Comparison of ENCODE assay signal across 26 cellular contexts in the genomic region with DNA sequence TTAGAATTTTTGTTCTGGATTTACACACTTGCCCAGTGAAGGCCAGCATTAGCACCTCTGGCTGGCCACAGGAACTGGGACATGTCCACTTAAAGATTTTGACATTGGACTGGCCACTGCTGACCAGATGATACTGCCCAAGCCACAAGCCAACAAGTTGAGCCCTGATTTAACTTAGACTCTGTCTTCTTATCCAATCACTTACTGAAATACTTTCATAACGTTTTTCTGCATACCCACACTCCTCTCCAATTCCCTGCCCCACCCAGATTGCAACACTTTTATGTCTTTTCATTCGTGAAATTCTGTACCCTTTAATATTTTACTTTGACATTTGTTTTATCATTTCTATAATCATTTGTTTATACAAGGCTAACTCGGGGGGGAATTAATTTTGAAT.
A peak's percentile ranks its signal among the peaks of the same experiment; 100 is the strongest.
DNase-seq lines count a peak whose midpoint lies in the region; ATAC-seq lines count a peak whose summit lies in the region.
"Had no signal": no experiment of that assay in that cellular context is flagged by ENCODE, and none has a peak within 500 bp of the region (broad histone marks: within the 10 kb centered on the region; RNA-seq: fewer than 3 reads in every experiment).

No MANE protein-coding gene starts in this region.

- H3K4me3 Mint-ChIP-seq in activated CD8-positive, alpha-beta memory T cell treated with anti-CD3 and anti-CD28 coated beads, Interleukin-2, amount 10 ng/mL, durations not matched to agents 7 days and 5 days, result peak overlapping the region; percentile 45
- H3K4me3 Mint-ChIP-seq in CD4-positive, alpha-beta memory T cell, result peak overlapping the region in 7 of 8 donors; percentile 17 to 71 (median 47)
- H3K4me3 Mint-ChIP-seq in activated CD8-positive, alpha-beta T cell treated with anti-CD3 and anti-CD28 coated beads, Interleukin-2, amount 10 ng/mL, durations not matched to agents 7 days and 5 days, result peak overlapping the region; percentile 8
- peak overlapping the region in 1 of 5 donors; percentile 54 for H3K4me3 Mint-ChIP-seq in immature natural killer cell

- H3K27ac ChIP-seq in CD4-positive, alpha-beta memory T cell (ENCODE audit: low read depth, low read length), result peak overlapping the region; percentile 43
- H3K27ac ChIP-seq: adrenal gland, BLaER1, breast epithelium, epithelial cell of prostate, lower lobe of right lung had no signal

- peaks cover 70% of the 10 kb centered on the region for H3K4me1 ChIP-seq in CD4-positive, alpha-beta memory T cell (ENCODE audit: insufficient read depth, low read length)
- H3K4me1 ChIP-seq: adrenal gland, breast epithelium, lower lobe of right lung had no signal

- ATAC-seq in activated CD8-positive, alpha-beta memory T cell treated with anti-CD3 and anti-CD28 coated beads, Interleukin-2, amount 10 ng/mL, durations not matched to agents 7 days and 5 days, result no peak
- no peak for ATAC-seq in activated CD8-positive, alpha-beta T cell treated with anti-CD3 and anti-CD28 coated beads, Interleukin-2, amount 10 ng/mL, durations not matched to agents 7 days and 5 days
- ATAC-seq in GM21723 (IDR thresholded peaks at IDR 0.05; ENCODE audit: unreplicated experiment), result no peak
- ATAC-seq in HG02642 (IDR thresholded peaks at IDR 0.05; ENCODE audit: poor library complexity, unreplicated experiment), result no peak
- ATAC-seq: lower lobe of right lung had no signal

- H3K27ac Mint-ChIP-seq in activated CD8-positive, alpha-beta memory T cell treated with anti-CD3 and anti-CD28 coated beads, Interleukin-2, amount 10 ng/mL, durations not matched to agents 7 days and 5 days, result peak overlapping the region; percentile 94
- peak overlapping the region; percentile 87 to 98 (median 96) for H3K27ac Mint-ChIP-seq in CD4-positive, alpha-beta memory T cell
- H3K27ac Mint-ChIP-seq in activated CD8-positive, alpha-beta T cell treated with anti-CD3 and anti-CD28 coated beads, Interleukin-2, amount 10 ng/mL, durations not matched to agents 7 days and 5 days, result peak overlapping the region; percentile 75
- H3K27ac Mint-ChIP-seq in immature natural killer cell, result peak overlapping the region in 4 of 6 donors; percentile 9 to 74 (median 52)

- no peak overlapping the region for H3K4me3 ChIP-seq in CD4-positive, alpha-beta memory T cell (ENCODE audit: low read length in 2 of 2)
- H3K4me3 ChIP-seq: adrenal gland, BLaER1, breast epithelium, lower lobe of right lung had no signal

- CTCF ChIA-PET in activated CD8-positive, alpha-beta memory T cell treated with anti-CD3 and anti-CD28 coated beads, Interleukin-2, amount 10 ng/mL, durations not matched to agents 7 days and 5 days (lab: Charles Lee), result interaction anchor here (1.0 to 2.1 kb wide), 7 partner anchors 17 to 171 kb away, joined by 3 to 6 read pairs (median 4); a partner anchor contains a TSS
- CTCF ChIA-PET in CD4-positive, alpha-beta memory T cell (lab: Charles Lee; ENCODE audit: partially characterized antibody), result interaction anchor here (0.8 to 1.2 kb wide), 3 partner anchors 15 to 284 kb away, joined by 3 to 7 read pairs (median 3); no protein-coding TSS in a partner anchor
- CTCF ChIA-PET in activated CD8-positive, alpha-beta T cell treated with anti-CD3 and anti-CD28 coated beads, Interleukin-2, amount 10 ng/mL, durations not matched to agents 7 days and 5 days (lab: Charles Lee), result interaction anchor here (1.1 to 1.6 kb wide), 5 partner anchors 9 to 66 kb away, joined by 3 to 8 read pairs (median 4); no protein-coding TSS in a partner anchor

- no peaks in the 10 kb centered on the region for H3K27me3 ChIP-seq in CD4-positive, alpha-beta memory T cell (ENCODE audit: insufficient read depth, low read length)
- H3K27me3 ChIP-seq: adrenal gland, BLaER1, breast epithelium had no signal

- peaks cover 76% of the 10 kb centered on the region for H3K36me3 Mint-ChIP-seq in activated CD8-positive, alpha-beta memory T cell treated with anti-CD3 and anti-CD28 coated beads, Interleukin-2, amount 10 ng/mL, durations not matched to agents 7 days and 5 days
- peaks cover 39 to 52% of the 10 kb centered on the region in 2 donors for H3K36me3 Mint-ChIP-seq in CD4-positive, alpha-beta memory T cell
- peaks cover 93% of the 10 kb centered on the region for H3K36me3 Mint-ChIP-seq in activated CD8-positive, alpha-beta T cell treated with anti-CD3 and anti-CD28 coated beads, Interleukin-2, amount 10 ng/mL, durations not matched to agents 7 days and 5 days (ENCODE audit: low read depth)
- H3K36me3 Mint-ChIP-seq in immature natural killer cell, result peaks cover 0 to 6% (median 2%) of the 10 kb centered on the region in 3 donors

- H3K27me3 Mint-ChIP-seq in activated CD8-positive, alpha-beta memory T cell treated with anti-CD3 and anti-CD28 coated beads, Interleukin-2, amount 10 ng/mL, durations not matched to agents 7 days and 5 days, result no peaks in the 10 kb centered on the region
- H3K27me3 Mint-ChIP-seq in CD4-positive, alpha-beta memory T cell, result no peaks in the 10 kb centered on the region
- no peaks in the 10 kb centered on the region for H3K27me3 Mint-ChIP-seq in activated CD8-positive, alpha-beta T cell treated with anti-CD3 and anti-CD28 coated beads, Interleukin-2, amount 10 ng/mL, durations not matched to agents 7 days and 5 days (ENCODE audit: low read depth)
- H3K27me3 Mint-ChIP-seq in immature natural killer cell (ENCODE audit: low read depth in 3 of 3), result peaks cover 0 to 7% (median 0%) of the 10 kb centered on the region in 3 donors

- DNase-seq in activated CD8-positive, alpha-beta memory T cell treated with anti-CD3 and anti-CD28 coated beads, Interleukin-2, amount 10 ng/mL, durations not matched to agents 7 days and 5 days, result no peak
- no peak for DNase-seq in activated CD8-positive, alpha-beta memory T cell treated with anti-CD3 and anti-CD28 coated beads, Interleukin-2, amount 50 U/mL, for 4 hours
- no peak for DNase-seq in CD4-positive, alpha-beta memory T cell
- DNase-seq in activated CD8-positive, alpha-beta T cell treated with anti-CD3 and anti-CD28 coated beads, Interleukin-2, amount 10 ng/mL, durations not matched to agents 7 days and 5 days, result no peak
- DNase-seq in immature natural killer cell, result no peak
- no peak for DNase-seq in HuH-7.5 (ENCODE audit: low spot score)
- DNase-seq: activated CD4-positive, alpha-beta T cell treated with anti-CD3 and anti-CD28 coated beads for 48 hours; activated T-cell treated with anti-CD3 and anti-CD28 coated beads, Interleukin-2, amount 50 U/mL, for 1 hour; adrenal gland; dermis blood vessel endothelial cell; DMS 273 treated with DMSO at 0.1 percent for 48 hours; foreskin melanocyte; hypothalamus; islet precursor cell; lower lobe of right lung; NCI-H1092; NCI-H2029 treated with DMSO at 0.1 percent for 48 hours; NK-92 treated with Interleukin-12 subunit alpha and Interleukin-12 subunit beta, amount 100 ng/mL, for 24 hours; occipital lobe; retina; stimulated activated CD4-positive, alpha-beta T cell treated with anti-CD3 and anti-CD28 coated beads, Interleukin-15, amount 100 ng/mL, for 24 hours had no signal

- POLR2A ChIA-PET in CD4-positive, alpha-beta memory T cell (lab: Charles Lee; ENCODE audit: partially characterized antibody), result interaction anchor here (1.3 to 1.9 kb wide), 8 partner anchors 8 to 170 kb away, joined by 3 to 16 read pairs (median 5); a partner anchor contains a TSS
- POLR2A ChIA-PET in activated CD8-positive, alpha-beta T cell treated with anti-CD3 and anti-CD28 coated beads, Interleukin-2, amount 10 ng/mL, durations not matched to agents 7 days and 5 days (lab: Charles Lee), result interaction anchor here (1.3 to 2.2 kb wide), 4 partner anchors 19 to 171 kb away, joined by 5 to 8 read pairs (median 7); a partner anchor contains a TSS

- H3K9me3 ChIP-seq in CD4-positive, alpha-beta memory T cell (ENCODE audit: control insufficient read depth in 1 of 2, low read length in 2 of 2), result no peaks in the 10 kb centered on the region
- H3K9me3 ChIP-seq: adrenal gland, breast epithelium, lower lobe of right lung had no signal

- peaks cover 5% of the 10 kb centered on the region for H3K9me3 Mint-ChIP-seq in activated CD8-positive, alpha-beta memory T cell treated with anti-CD3 and anti-CD28 coated beads, Interleukin-2, amount 10 ng/mL, durations not matched to agents 7 days and 5 days (ENCODE audit: low read depth)
- H3K9me3 Mint-ChIP-seq in CD4-positive, alpha-beta memory T cell, result peaks cover 0 to 36% (median 14%) of the 10 kb centered on the region in 8 donors
- peaks cover 46% of the 10 kb centered on the region for H3K9me3 Mint-ChIP-seq in activated CD8-positive, alpha-beta T cell treated with anti-CD3 and anti-CD28 coated beads, Interleukin-2, amount 10 ng/mL, durations not matched to agents 7 days and 5 days (ENCODE audit: insufficient read depth)
- no peaks in the 10 kb centered on the region for H3K9me3 Mint-ChIP-seq in immature natural killer cell

- no peaks in the 10 kb centered on the region for H3K36me3 ChIP-seq in CD4-positive, alpha-beta memory T cell (ENCODE audit: insufficient read depth, low read length)
- H3K36me3 ChIP-seq: adrenal gland, BLaER1, breast epithelium, lower lobe of right lung had no signal

- intact Hi-C loops in CD4-positive, alpha-beta memory T cell (cut with micrococcal nuclease), result loop anchor here (5.0 kb wide), 1 partner anchor 170 kb away; a partner anchor contains a TSS

- H3K4me1 Mint-ChIP-seq in activated CD8-positive, alpha-beta memory T cell treated with anti-CD3 and anti-CD28 coated beads, Interleukin-2, amount 10 ng/mL, durations not matched to agents 7 days and 5 days, result peaks cover 86% of the 10 kb centered on the region
- peaks cover 48 to 81% (median 64%) of the 10 kb centered on the region in 4 donors for H3K4me1 Mint-ChIP-seq in CD4-positive, alpha-beta memory T cell
- H3K4me1 Mint-ChIP-seq in activated CD8-positive, alpha-beta T cell treated with anti-CD3 and anti-CD28 coated beads, Interleukin-2, amount 10 ng/mL, durations not matched to agents 7 days and 5 days (ENCODE audit: low read depth), result peaks cover 79% of the 10 kb centered on the region
- H3K4me1 Mint-ChIP-seq in immature natural killer cell, result peaks cover 6 to 35% of the 10 kb centered on the region in 2 donors
